ENCODE assay signal across 14 cellular contexts in genomic region chr10:126229701-126230100, GRCh38.
DNase-seq lines count a peak whose midpoint lies in the region; ATAC-seq and TF ChIP-seq lines count a peak whose summit lies in the region.
"Had no signal": no experiment of that assay in that cellular context is flagged by ENCODE, and none has a peak within 500 bp of the region (broad histone marks: within the 10 kb centered on the region; RNA-seq: fewer than 3 reads in every experiment).

No MANE protein-coding gene starts in this region.

- no peak for TF ChIP-seq CTCF in breast epithelium (IDR thresholded peaks at IDR 0.05)
- no peak for TF ChIP-seq CTCF in MCF 10A (IDR thresholded peaks at IDR 0.05; ENCODE audit: unreplicated experiment)
- TF ChIP-seq CTCF in glutamatergic neuron (IDR thresholded peaks at IDR 0.05; ENCODE audit: partially characterized antibody, unreplicated experiment), result no peak
- TF ChIP-seq CTCF in suprapubic skin (IDR thresholded peaks at IDR 0.05), result no peak

- TF ChIP-seq POLR2A in breast epithelium (IDR thresholded peaks at IDR 0.05), result no peak
- no peak for TF ChIP-seq POLR2A in suprapubic skin (IDR thresholded peaks at IDR 0.05)

- no peaks in the 10 kb centered on the region for H3K4me1 Mint-ChIP-seq in MCF 10A (ENCODE audit: insufficient read depth, unreplicated experiment)
- peaks cover 29% of the 10 kb centered on the region for H3K4me1 Mint-ChIP-seq in glutamatergic neuron (ENCODE audit: low read depth, unreplicated experiment)
- no peaks in the 10 kb centered on the region for H3K4me1 Mint-ChIP-seq in activated T-cell treated with anti-CD3 and anti-CD28 coated beads, Interleukin-2, amount 50 U/mL, for 72 hours (ENCODE audit: low read depth)
- H3K4me1 Mint-ChIP-seq: B cell; CD4-positive, alpha-beta memory T cell; IgD-negative memory B cell had no signal

- H3K9me3 ChIP-seq in breast epithelium (no peaks in the 10 kb centered on the region), suprapubic skin (no peaks in the 10 kb centered on the region)

- no peak overlapping the region for H3K4me3 Mint-ChIP-seq in MCF 10A (ENCODE audit: unreplicated experiment)
- no peak overlapping the region for H3K4me3 Mint-ChIP-seq in glutamatergic neuron (ENCODE audit: unreplicated experiment)
- no peak overlapping the region for H3K4me3 Mint-ChIP-seq in activated T-cell treated with anti-CD3 and anti-CD28 coated beads, Interleukin-2, amount 50 U/mL, for 72 hours
- H3K4me3 Mint-ChIP-seq: B cell; CD4-positive, alpha-beta memory T cell; IgD-negative memory B cell had no signal

- H3K36me3 Mint-ChIP-seq in MCF 10A (ENCODE audit: insufficient read depth, unreplicated experiment) (no peaks in the 10 kb centered on the region), glutamatergic neuron (ENCODE audit: unreplicated experiment) (no peaks in the 10 kb centered on the region)
- H3K36me3 Mint-ChIP-seq in activated T-cell treated with anti-CD3 and anti-CD28 coated beads, Interleukin-2, amount 50 U/mL, for 72 hours (ENCODE audit: insufficient read depth in 2 of 2), result peaks cover 0 to 2% of the 10 kb centered on the region in 2 donors
- H3K36me3 Mint-ChIP-seq: CD4-positive, alpha-beta memory T cell; IgD-negative memory B cell had no signal

- DNase-seq in breast epithelium (ENCODE audit: low spot score in 2 of 2) (no peak), MCF 10A (ENCODE audit: unreplicated experiment) (no peak), glutamatergic neuron (no peak), renal cortical epithelial cell (ENCODE audit: low read depth) (peak; percentile 33), suprapubic skin (ENCODE audit: low spot score in 2 of 2) (no peak), NCI-H1092 treated with DMSO at 0.1 percent for 48 hours (lab: John Stamatoyannopoulos, UW) (no peak)
- DNase-seq in activated T-cell treated with anti-CD3 and anti-CD28 coated beads, Interleukin-2, amount 50 U/mL, for 72 hours, result no peak
- DNase-seq: CD4-positive, alpha-beta memory T cell; DMS79 had no signal

- H3K27ac ChIP-seq in breast epithelium (peak overlapping the region; percentile 19 to 35), suprapubic skin (no peak overlapping the region)
- H3K27ac ChIP-seq: C4-2B had no signal

- H3K27ac Mint-ChIP-seq in MCF 10A (ENCODE audit: low read depth, unreplicated experiment) (no peak overlapping the region), glutamatergic neuron (ENCODE audit: unreplicated experiment) (peak overlapping the region; percentile 60)
- H3K27ac Mint-ChIP-seq in activated T-cell treated with anti-CD3 and anti-CD28 coated beads, Interleukin-2, amount 50 U/mL, for 72 hours, result no peak overlapping the region
- H3K27ac Mint-ChIP-seq: B cell had no signal

- no peak for ATAC-seq in activated T-cell treated with anti-CD3 and anti-CD28 coated beads, Interleukin-2, amount 50 U/mL, for 72 hours (replicated peaks in 1 of 2)
- ATAC-seq: GM12878, HCT116 had no signal

- H3K27me3 Mint-ChIP-seq in MCF 10A (ENCODE audit: insufficient read depth, unreplicated experiment) (peaks cover 17% of the 10 kb centered on the region), glutamatergic neuron (ENCODE audit: unreplicated experiment) (peaks cover 5% of the 10 kb centered on the region)
- no peaks in the 10 kb centered on the region for H3K27me3 Mint-ChIP-seq in activated T-cell treated with anti-CD3 and anti-CD28 coated beads, Interleukin-2, amount 50 U/mL, for 72 hours (ENCODE audit: low read depth)
- H3K27me3 Mint-ChIP-seq: CD4-positive, alpha-beta memory T cell had no signal

- peaks cover 8% of the 10 kb centered on the region for H3K9me3 Mint-ChIP-seq in MCF 10A (ENCODE audit: unreplicated experiment)
- H3K9me3 Mint-ChIP-seq in glutamatergic neuron (ENCODE audit: unreplicated experiment), result peaks cover 12% of the 10 kb centered on the region
- H3K9me3 Mint-ChIP-seq in activated T-cell treated with anti-CD3 and anti-CD28 coated beads, Interleukin-2, amount 50 U/mL, for 72 hours, result no peaks in the 10 kb centered on the region

- H3K27me3 ChIP-seq in breast epithelium (no peaks in the 10 kb centered on the region), suprapubic skin (no peaks in the 10 kb centered on the region)

- no TSS peak for BruUV-seq in MCF 10A (replicated peaks; lab: Mats Ljungman, UMichigan)

- WGBS in suprapubic skin, result 68% methylated on average over 7 of the region's 7 CpGs

- intact Hi-C loops in breast epithelium (cut with DNase I; ENCODE audit: low total_unique reads) (no loop called here), MCF 10A (cut with micrococcal nuclease) (no loop called here)

- H3K4me1 ChIP-seq in breast epithelium (no peaks in the 10 kb centered on the region), suprapubic skin (peaks cover 9% of the 10 kb centered on the region)

- no peaks in the 10 kb centered on the region for H3K36me3 ChIP-seq in breast epithelium
- no peaks in the 10 kb centered on the region for H3K36me3 ChIP-seq in suprapubic skin

- no peak for TF ChIP-seq EP300 in suprapubic skin (IDR thresholded peaks at IDR 0.05)

- H3K4me3 ChIP-seq in breast epithelium (no peak overlapping the region), suprapubic skin (no peak overlapping the region)
- H3K4me3 ChIP-seq: GM12878 had no signal

- POLR2A ChIA-PET in MCF 10A (lab: Yijun Ruan, JAX), result interaction anchor here (0.6 kb wide), 1 partner anchor 482 kb away, joined by 3 read pairs; no protein-coding TSS in a partner anchor

- CTCF ChIA-PET in MCF 10A (lab: Yijun Ruan, JAX), result no interaction called here
